Comparison of ENCODE assay signal across 8 cellular contexts in genomic region chr3:130893240-130894129, GRCh38. TPM values are rescaled to one million over a fixed set of nuclear protein-coding genes. Genes with fewer than 3 reads are reported as not detected.
DNase-seq lines count a peak whose midpoint lies in the region; FAIRE-seq and TF ChIP-seq lines count a peak whose summit lies in the region.

ATP2C1 (plus strand) TSS chr3:130894084; CDS start chr3:130894770, 686 bp downstream.

- DNase-seq in HCEC 1CT (peak; percentile 92), MM.1S (peak; percentile 96), SIG-M5 (lab: John Stamatoyannopoulos, UW) (peak; percentile 64), activated gamma-delta T cell treated with Interleukin-2 at 50 U/mL for 16 hours (peak; percentile 88), foreskin fibroblast (peak; percentile 94 to 98), neural crest cell (ENCODE audit: low read depth, low spot score) (peak; percentile 90)

- H3K9me3 ChIP-seq in MM.1S (replicated peaks; ENCODE audit: insufficient read depth, low read length) (no peaks in the 10 kb centered on the region), stomach smooth muscle (ENCODE audit: control insufficient read depth in 2 of 2, low read length in 2 of 2) (no peaks in the 10 kb centered on the region)

- H3K79me2 ChIP-seq in MM.1S (ENCODE audit: low read length): peaks cover 71% of the 10 kb centered on the region

- no peaks in the 10 kb centered on the region for H3K9me2 ChIP-seq in MM.1S (replicated peaks; ENCODE audit: insufficient read depth, low read length)

- H3K27me3 ChIP-seq in MM.1S (replicated peaks; ENCODE audit: insufficient read depth, low read length) (no peaks in the 10 kb centered on the region), stomach smooth muscle (ENCODE audit: control insufficient read depth in 1 of 2, insufficient read depth in 2 of 2, low read length in 2 of 2) (no peaks in the 10 kb centered on the region)

- H3K36me3 ChIP-seq in MM.1S (replicated peaks; ENCODE audit: insufficient read depth, low read length) (no peaks in the 10 kb centered on the region), stomach smooth muscle (ENCODE audit: control insufficient read depth in 2 of 2, insufficient read depth in 2 of 2, low read length in 2 of 2) (no peaks in the 10 kb centered on the region)

- H3K4me2 ChIP-seq in MM.1S (ENCODE audit: low read depth, low read length): peak within 1 kb of the TSS; percentile 89

- TF ChIP-seq CTCF in MM.1S (IDR thresholded peaks at IDR 0.05; ENCODE audit: low read length) (no peak), foreskin fibroblast (IDR thresholded peaks at IDR 0.05; ENCODE audit: low read depth, low read length) (no peak), neural crest cell (conservative IDR thresholded peaks at IDR 0.05) (peak; percentile 56)

- H3F3A ChIP-seq in MM.1S (ENCODE audit: insufficient read depth, low read length): no peaks in the 10 kb centered on the region

- FAIRE-seq in G401.6 (lab: Jason Lieb, UNC): peak; percentile 37

- H4K20me1 ChIP-seq in MM.1S (ENCODE audit: insufficient read depth, low read length): 0 out of 2 replicates have a peak, but pooled peaks cover 4% of the 10 kb centered on the region

- H3K4me1 Mint-ChIP-seq in neural crest cell: peaks cover 37% of the 10 kb centered on the region

- H3K27ac ChIP-seq in MM.1S (ENCODE audit: low read length) (peak within 1 kb of the TSS; percentile 73), stomach smooth muscle (ENCODE audit: low read length) (peak within 1 kb of the TSS; percentile 97)

- no peaks in the 10 kb centered on the region for H3K36me3 Mint-ChIP-seq in neural crest cell (ENCODE audit: low read depth)

- no peaks in the 10 kb centered on the region for H3K9me3 Mint-ChIP-seq in neural crest cell

- H3K4me1 ChIP-seq in MM.1S (ENCODE audit: low read length): peaks cover 8% of the 10 kb centered on the region; the same call in 1 of the 2 replicates
- H3K4me1 ChIP-seq in stomach smooth muscle (ENCODE audit: control insufficient read depth, insufficient read depth, low read length): no peaks in the 10 kb centered on the region

- H3K27ac Mint-ChIP-seq in neural crest cell (ENCODE audit: unreplicated experiment): peak within 1 kb of the TSS; percentile 98

- peak within 1 kb of the TSS; percentile 96 for H3K9ac ChIP-seq in MM.1S (ENCODE audit: low read length)
- H3K9ac ChIP-seq in stomach smooth muscle (ENCODE audit: low read length in 2 of 2): peak within 1 kb of the TSS; percentile 91 to 98

- peak within 1 kb of the TSS; percentile 91 for H2AFZ ChIP-seq in MM.1S (ENCODE audit: low read length)

- no peaks in the 10 kb centered on the region for H3K27me3 Mint-ChIP-seq in neural crest cell (ENCODE audit: low read depth)

- H3K4me3 ChIP-seq in MM.1S (ENCODE audit: low read length): peak within 1 kb of the TSS; percentile 98
- H3K4me3 ChIP-seq in foreskin fibroblast (ENCODE audit: low read depth in 1 of 2, low read length in 2 of 2): peak within 1 kb of the TSS; percentile 73 to 83
- peak within 1 kb of the TSS; percentile 88 to 94 for H3K4me3 ChIP-seq in stomach smooth muscle (ENCODE audit: low read length in 2 of 2)

- H3K4me3 Mint-ChIP-seq in neural crest cell: peak within 1 kb of the TSS; percentile 99

RNA-seq across cellular contexts. Expression of gene ATP2C1, which starts in this region (rescaled TPM):
- total RNA-seq in neural crest cell: 66.8 and 73.8 TPM in 2 replicates

Comparison
In these comparisons a context has a peak if more than half of its experiments do, and no peak if none do; other contexts are left out.
1. Peak in every context shown above with its lines: DNase-seq, H3K4me3 ChIP-seq and H3K27ac ChIP-seq.